ENCODE assay signal across 26 cellular contexts in the genomic region with DNA sequence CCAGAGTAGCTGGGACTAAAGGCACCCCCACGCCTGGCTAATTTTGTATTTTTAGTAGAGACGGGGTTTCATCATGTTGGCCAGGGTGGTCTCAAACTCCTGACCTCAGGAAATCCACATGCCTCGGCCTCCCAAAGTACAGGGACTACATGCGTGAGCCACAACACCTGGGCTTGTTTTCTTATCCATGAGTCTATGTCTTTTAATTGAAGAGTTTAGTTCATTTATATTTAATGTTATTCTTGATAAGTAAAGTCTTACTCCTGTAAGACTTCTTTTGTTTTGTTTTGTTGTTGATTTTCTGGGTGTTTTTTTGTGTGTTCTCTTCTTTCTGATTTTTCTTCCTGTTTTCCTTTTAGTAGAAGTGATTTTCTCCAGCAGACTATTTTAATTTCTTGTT.
"Had no signal": no experiment of that assay in that cellular context is flagged by ENCODE, and none has a peak within 500 bp of the region (broad histone marks: within the 10 kb centered on the region; RNA-seq: fewer than 3 reads in every experiment).

No MANE protein-coding gene starts in this region.

- DNase-seq: stimulated activated CD4-positive, alpha-beta T cell treated with anti-CD3 and anti-CD28 coated beads, Interleukin-2, amount 100 ng/mL, for 48 hours; stimulated activated CD4-positive, alpha-beta T cell treated with anti-CD3 and anti-CD28 coated beads, Interleukin-4, amount 100 ng/mL, for 1 hour; stimulated activated CD4-positive, alpha-beta T cell treated with anti-CD3 and anti-CD28 coated beads, Interleukin-4, amount 100 ng/mL, for 24 hours; stimulated activated CD4-positive, alpha-beta T cell treated with anti-CD3 and anti-CD28 coated beads, Interleukin-4, amount 100 ng/mL, for 4 hours; stimulated activated CD8-positive, alpha-beta memory T cell treated with anti-CD3 and anti-CD28 coated beads, Interleukin-4, amount 100 ng/mL, for 48 hours; stimulated activated naive B cell treated with anti-CD40 and anti-IgM and Interleukin-4, amounts not matched to agents 10 μg/mL and 1 μg/mL and 100 μg/mL, for 72 hours; stimulated activated naive CD4-positive, alpha-beta T cell; stimulated activated naive CD4-positive, alpha-beta T cell treated with Interleukin-2 at 50 U/mL for 16 hours; stimulated activated naive CD8-positive, alpha-beta T cell treated with anti-CD3 and anti-CD28 coated beads, Interleukin-15, amount 100 ng/mL, for 72 hours; stimulated activated naive CD8-positive, alpha-beta T cell treated with anti-CD3 and anti-CD28 coated beads, Interleukin-15, Interleukin-2, amounts not matched to agents 100 U/mL and 50 U/mL, for 24 hours; stomach; substantia nigra; testis; thyroid gland; tibial artery; transverse colon; trophoblast cell; upper lobe of left lung; upper lobe of right lung; uterus had no signal

- H3K4me3 ChIP-seq: stomach, suprapubic skin, testis, thoracic aorta, thyroid gland, tibial artery, tibial nerve, transverse colon, upper lobe of left lung, upper lobe of right lung, uterus, vagina had no signal

- H3K36me3 ChIP-seq: stomach, suprapubic skin, thoracic aorta, thyroid gland, tibial artery, tibial nerve, transverse colon, upper lobe of left lung, upper lobe of right lung, uterus, vagina had no signal

- ATAC-seq: stimulated activated effector memory CD8-positive, alpha-beta T cell treated with anti-CD3 and anti-CD28 coated beads, Interleukin-12 subunit alpha, Interleukin-12 subunit beta, amount 100 ng/mL, for 72 hours; stimulated activated memory B cell treated with anti-CD40 and anti-IgM and Interleukin-4, amounts not matched to agents 10 μg/mL and 1 μg/mL and 100 μg/mL, for 72 hours; stimulated activated naive B cell treated with anti-CD40 and anti-IgM and Interleukin-4, amounts not matched to agents 10 μg/mL and 1 μg/mL and 100 μg/mL, for 72 hours; stimulated activated naive CD8-positive, alpha-beta T cell treated with anti-CD3 and anti-CD28 coated beads, Interleukin-15, amount 100 ng/mL, for 72 hours; stimulated activated naive CD8-positive, alpha-beta T cell treated with anti-CD3 and anti-CD28 coated beads, Interleukin-15, Interleukin-2, amounts not matched to agents 100 U/mL and 50 U/mL, for 24 hours; upper lobe of right lung had no signal

- H3K27ac ChIP-seq: stomach, suprapubic skin, testis, thoracic aorta, thyroid gland, tibial artery, tibial nerve, transverse colon, upper lobe of left lung, upper lobe of right lung, uterus, vagina had no signal

- H3K9me3 ChIP-seq: suprapubic skin, testis, thyroid gland, upper lobe of right lung, uterus, vagina had no signal

- H3K27me3 ChIP-seq: stomach, suprapubic skin, testis, thyroid gland, tibial artery, tibial nerve, transverse colon, upper lobe of left lung, upper lobe of right lung, uterus, vagina had no signal

- H3K4me1 ChIP-seq: stomach, suprapubic skin, testis, thyroid gland, tibial nerve, transverse colon, upper lobe of left lung, upper lobe of right lung, uterus, vagina had no signal
